Comparison of ENCODE assay signal across 9 cellular contexts in genomic region chr4:159400782-159401712, GRCh38.
DNase-seq lines count a peak whose midpoint lies in the region; ATAC-seq and TF ChIP-seq lines count a peak whose summit lies in the region.
"Had no signal": no experiment of that assay in that cellular context is flagged by ENCODE, and none has a peak within 500 bp of the region (broad histone marks: within the 10 kb centered on the region; RNA-seq: fewer than 3 reads in every experiment).

No MANE protein-coding gene starts in this region.

- DNase-seq in CD1c-positive myeloid dendritic cell (ENCODE audit: extremely low spot score) (peak; percentile 31), NOMO-1 (lab: John Stamatoyannopoulos, UW; ENCODE audit: unreplicated experiment in 2 of 2) (peak; percentile 54), epithelial cell of prostate (ENCODE audit: low read depth, low spot score) (no peak), nephron progenitor cell (no peak), RPMI8226 (no peak), activated T-cell treated with anti-CD3 and anti-CD28 coated beads for 4 hours (no peak), COR-L47 (lab: John Stamatoyannopoulos, UW) (no peak)
- DNase-seq: NCI-H1417 treated with DMSO at 0.1 percent for 48 hours had no signal

- peak overlapping the region; percentile 66 for H3K27ac Mint-ChIP-seq in nephron progenitor cell

- H3K4me1 Mint-ChIP-seq in nephron progenitor cell = peaks cover 28% of the 10 kb centered on the region

- ATAC-seq in GM18868 (IDR thresholded peaks at IDR 0.05; ENCODE audit: unreplicated experiment) = no peak

- H3K36me3 Mint-ChIP-seq in nephron progenitor cell (ENCODE audit: low read depth) = no peaks in the 10 kb centered on the region

- peak overlapping the region; percentile 77 for H3K27ac ChIP-seq in epithelial cell of prostate

- no peaks in the 10 kb centered on the region for H3K27me3 Mint-ChIP-seq in nephron progenitor cell (ENCODE audit: low read depth, poor library complexity)

- peaks cover 6% of the 10 kb centered on the region for H3K9me3 Mint-ChIP-seq in nephron progenitor cell

- peak overlapping the region; percentile 26 for H3K4me3 Mint-ChIP-seq in nephron progenitor cell

- TF ChIP-seq CTCF in nephron progenitor cell (IDR thresholded peaks at IDR 0.05) = no peak

Comparison
In these comparisons a context has a peak if more than half of its experiments do, and no peak if none do; other contexts are left out.
1. DNase-seq: peak in CD1c-positive myeloid dendritic cell (single experiment) and NOMO-1 (2 of 2); none in epithelial cell of prostate (single experiment), nephron progenitor cell (single experiment), RPMI8226 (single experiment), activated T-cell treated with anti-CD3 and anti-CD28 coated beads for 4 hours (single experiment) and COR-L47 (single experiment).